ENCODE assay signal across 29 cellular contexts in genomic region chr1:5740450-5740849, GRCh38.
"Had no signal": no experiment of that assay in that cellular context is flagged by ENCODE, and none has a peak within 500 bp of the region (broad histone marks: within the 10 kb centered on the region; RNA-seq: fewer than 3 reads in every experiment).

No MANE protein-coding gene starts in this region.

- H3K4me1 ChIP-seq: adrenal gland, body of pancreas, colonic mucosa had no signal

- H3K4me3 ChIP-seq: adrenal gland, body of pancreas, colonic mucosa, dorsolateral prefrontal cortex had no signal

- H3K27ac Mint-ChIP-seq: activated B cell treated with CpG ODN at 0.5 μM for 24 hours; activated CD8-positive, alpha-beta memory T cell treated with anti-CD3 and anti-CD28 coated beads, Interleukin-2, amount 10 ng/mL, durations not matched to agents 7 days and 5 days; activated CD8-positive, alpha-beta T cell treated with anti-CD3 and anti-CD28 coated beads for 36 hours; activated naive CD4-positive, alpha-beta T cell treated with anti-CD3 and anti-CD28 coated beads for 36 hours; activated naive CD4-positive, alpha-beta T cell treated with anti-CD3 and anti-CD28 coated beads, Interleukin-2, amount 50 U/mL, for 24 hours; activated naive CD8-positive, alpha-beta T cell treated with anti-CD3 and anti-CD28 coated beads for 36 hours; activated naive CD8-positive, alpha-beta T cell treated with anti-CD3 and anti-CD28 coated beads, Interleukin-2, amount 50 U/mL, for 24 hours; activated T-helper 1 cell treated with anti-CD3 and anti-CD28 coated beads, Interleukin-12 subunit alpha, Interleukin-12 subunit beta, Interleukin-2, Interleukin-4 antibody, amounts not matched to agents 30 ng/mL and 10 ng/mL and 1 ng/mL, durations not matched to agents 14 hours and 24 hours and 36 hours; activated T-helper 2 cell treated with anti-CD3 and anti-CD28 coated beads, Interferon-gamma antibody, Interleukin-2, Interleukin-4, amounts not matched to agents 10 μg/mL and 5 μg/mL and 100 μg/mL, durations not matched to agents 14 hours and 24 hours and 36 hours; endodermal cell; T-helper 17 cell; T-helper 2 cell treated with Interferon-gamma antibody and Interleukin-4, amounts not matched to agents 5 μg/mL and 100 μg/mL, for 36 hours had no signal

- H3K27ac ChIP-seq: adrenal gland, body of pancreas, colonic mucosa, WERI-Rb-1 had no signal

- DNase-seq: activated B cell treated with CpG ODN at 0.5 μM for 24 hours; activated CD4-positive, alpha-beta T cell treated with anti-CD3 and anti-CD28 coated beads for 48 hours; activated CD4-positive, alpha-beta T cell treated with anti-CD3 and anti-CD28 coated beads, Interleukin-2, amount 50 U/mL, for 1 hour; activated CD4-positive, alpha-beta T cell treated with anti-CD3 and anti-CD28 coated beads, Interleukin-2, amount 50 U/mL, for 48 hours; activated CD8-positive, alpha-beta memory T cell treated with anti-CD3 and anti-CD28 coated beads, Interleukin-2, amount 10 ng/mL, durations not matched to agents 7 days and 5 days; activated CD8-positive, alpha-beta memory T cell treated with anti-CD3 and anti-CD28 coated beads, Interleukin-2, amount 50 U/mL, for 4 hours; activated CD8-positive, alpha-beta T cell treated with anti-CD3 and anti-CD28 coated beads for 36 hours; activated naive CD4-positive, alpha-beta T cell treated with anti-CD3 and anti-CD28 coated beads for 36 hours; activated naive CD8-positive, alpha-beta T cell treated with anti-CD3 and anti-CD28 coated beads for 36 hours; activated naive CD8-positive, alpha-beta T cell treated with anti-CD3 and anti-CD28 coated beads, Interleukin-2, amount 50 U/mL, for 24 hours; activated T-cell treated with anti-CD3 and anti-CD28 coated beads, Interleukin-2, amount 50 U/mL, for 1 hour; activated T-cell treated with anti-CD3 and anti-CD28 coated beads, Interleukin-2, amount 50 U/mL, for 48 hours; adrenal gland; amygdala; body of pancreas; caudate nucleus; colonic mucosa; effector memory CD4-positive, alpha-beta T cell; foreskin fibroblast; T-helper 1 cell; T-helper 17 cell; T1000; WERI-Rb-1 had no signal

- H3K4me1 Mint-ChIP-seq: activated B cell treated with CpG ODN at 0.5 μM for 24 hours; activated naive CD4-positive, alpha-beta T cell treated with anti-CD3 and anti-CD28 coated beads, Interleukin-2, amount 50 U/mL, for 24 hours; activated naive CD8-positive, alpha-beta T cell treated with anti-CD3 and anti-CD28 coated beads for 36 hours; activated naive CD8-positive, alpha-beta T cell treated with anti-CD3 and anti-CD28 coated beads, Interleukin-2, amount 50 U/mL, for 24 hours; endodermal cell had no signal

- H3K4me3 Mint-ChIP-seq: activated B cell treated with CpG ODN at 0.5 μM for 24 hours; activated CD8-positive, alpha-beta memory T cell treated with anti-CD3 and anti-CD28 coated beads, Interleukin-2, amount 10 ng/mL, durations not matched to agents 7 days and 5 days; activated CD8-positive, alpha-beta T cell treated with anti-CD3 and anti-CD28 coated beads for 36 hours; activated naive CD4-positive, alpha-beta T cell treated with anti-CD3 and anti-CD28 coated beads for 36 hours; activated naive CD4-positive, alpha-beta T cell treated with anti-CD3 and anti-CD28 coated beads, Interleukin-2, amount 50 U/mL, for 24 hours; activated naive CD8-positive, alpha-beta T cell treated with anti-CD3 and anti-CD28 coated beads for 36 hours; activated naive CD8-positive, alpha-beta T cell treated with anti-CD3 and anti-CD28 coated beads, Interleukin-2, amount 50 U/mL, for 24 hours; activated T-helper 1 cell treated with anti-CD3 and anti-CD28 coated beads, Interleukin-12 subunit alpha, Interleukin-12 subunit beta, Interleukin-2, Interleukin-4 antibody, amounts not matched to agents 30 ng/mL and 10 ng/mL and 1 ng/mL, durations not matched to agents 14 hours and 24 hours and 36 hours; endodermal cell; T-helper 17 cell; T-helper 2 cell treated with Interferon-gamma antibody and Interleukin-4, amounts not matched to agents 5 μg/mL and 100 μg/mL, for 36 hours had no signal

- H3K9me3 ChIP-seq: adrenal gland, body of pancreas, colonic mucosa had no signal

- H3K36me3 ChIP-seq: adrenal gland, colonic mucosa, WERI-Rb-1 had no signal

- H3K27me3 ChIP-seq: adrenal gland, colonic mucosa had no signal

- H3K9me3 Mint-ChIP-seq: activated B cell treated with CpG ODN at 0.5 μM for 24 hours; activated CD8-positive, alpha-beta T cell treated with anti-CD3 and anti-CD28 coated beads for 36 hours; activated naive CD4-positive, alpha-beta T cell treated with anti-CD3 and anti-CD28 coated beads for 36 hours; activated naive CD4-positive, alpha-beta T cell treated with anti-CD3 and anti-CD28 coated beads, Interleukin-2, amount 50 U/mL, for 24 hours; activated naive CD8-positive, alpha-beta T cell treated with anti-CD3 and anti-CD28 coated beads for 36 hours; activated T-helper 1 cell treated with anti-CD3 and anti-CD28 coated beads, Interleukin-12 subunit alpha, Interleukin-12 subunit beta, Interleukin-2, Interleukin-4 antibody, amounts not matched to agents 30 ng/mL and 10 ng/mL and 1 ng/mL, durations not matched to agents 14 hours and 24 hours and 36 hours; activated T-helper 2 cell treated with anti-CD3 and anti-CD28 coated beads, Interferon-gamma antibody, Interleukin-2, Interleukin-4, amounts not matched to agents 10 μg/mL and 5 μg/mL and 100 μg/mL, durations not matched to agents 14 hours and 24 hours and 36 hours; T-helper 2 cell treated with Interferon-gamma antibody and Interleukin-4, amounts not matched to agents 5 μg/mL and 100 μg/mL, for 36 hours had no signal

- H3K36me3 Mint-ChIP-seq: activated CD8-positive, alpha-beta memory T cell treated with anti-CD3 and anti-CD28 coated beads, Interleukin-2, amount 10 ng/mL, durations not matched to agents 7 days and 5 days; activated naive CD4-positive, alpha-beta T cell treated with anti-CD3 and anti-CD28 coated beads, Interleukin-2, amount 50 U/mL, for 24 hours; activated naive CD8-positive, alpha-beta T cell treated with anti-CD3 and anti-CD28 coated beads for 36 hours had no signal
